ENCODE assay signal across 16 cellular contexts in the genomic region with DNA sequence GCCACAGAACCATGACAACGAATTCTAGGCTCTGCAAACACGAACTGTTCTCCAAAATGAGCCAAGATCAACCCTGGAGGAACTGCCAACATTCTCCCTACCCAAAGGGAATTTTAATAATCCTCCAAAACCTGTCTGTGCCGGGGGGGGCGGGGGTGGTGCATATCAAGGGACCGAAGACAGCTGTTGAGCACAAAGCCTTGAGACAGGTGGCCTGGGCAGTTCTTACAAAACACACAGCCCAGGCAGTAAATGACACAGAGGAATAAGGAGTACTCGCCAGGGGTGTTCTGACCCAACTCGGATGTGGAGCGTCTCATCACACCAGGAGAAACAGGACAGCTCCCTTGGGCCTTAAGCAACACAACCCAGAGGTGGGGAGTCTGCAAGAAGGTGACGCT. TPM values are rescaled to one million over a fixed set of nuclear protein-coding genes. Genes with fewer than 3 reads are reported as not detected.
DNase-seq lines count a peak whose midpoint lies in the region; ATAC-seq and TF ChIP-seq lines count a peak whose summit lies in the region.
"Had no signal": no experiment of that assay in that cellular context is flagged by ENCODE, and none has a peak within 500 bp of the region (broad histone marks: within the 10 kb centered on the region; RNA-seq: fewer than 3 reads in every experiment).

No MANE protein-coding gene starts in this region.

- H4K91ac ChIP-seq in IMR-90 (ENCODE audit: insufficient read depth, low read depth, low read length): no peak overlapping the region

- CTCF ChIA-PET in IMR-90 (lab: Yijun Ruan, JAX): interaction anchor here (0.8 to 0.9 kb wide), 2 partner anchors 14 to 19 kb away, joined by 3 to 4 read pairs; no protein-coding TSS in a partner anchor

- no TSS peak for BruUV-seq in IMR-90 (replicated peaks; lab: Mats Ljungman, UMichigan)

- peaks cover 47% of the 10 kb centered on the region for H3K9me1 ChIP-seq in IMR-90 (ENCODE audit: insufficient read depth, low read length)

- no peak overlapping the region for H2BK120ac ChIP-seq in IMR-90 (ENCODE audit: low read depth, low read length)

- no peak for TF ChIP-seq POLR2A in IMR-90 (IDR thresholded peaks at IDR 0.05; ENCODE audit: low read depth, low read length)

- dilution Hi-C loops in IMR-90 (cut with HindIII; ENCODE audit: low sequenced_read_pairs, unreplicated experiment): no loop called here

- H3K14ac ChIP-seq in IMR-90 (replicated peaks; ENCODE audit: low read depth, low read length): no peak overlapping the region

- no peak overlapping the region for H2BK20ac ChIP-seq in IMR-90 (ENCODE audit: low read depth, low read length)

- H3K9ac ChIP-seq in IMR-90 (ENCODE audit: low read depth, low read length) (no peak overlapping the region), skeletal muscle tissue (ENCODE audit: low read depth in 1 of 3, low read length in 3 of 3) (no peak overlapping the region)

- no peak overlapping the region for H3K56ac ChIP-seq in IMR-90 (ENCODE audit: extremely low read depth, insufficient read depth, low read length)

- DNase-seq in IMR-90 (no peak), ascending aorta (ENCODE audit: low spot score in 2 of 2) (no peak), left ventricle myocardium inferior (no peak)
- DNase-seq: central memory CD4-positive, alpha-beta T cell; DMS79 treated with DMSO at 0.1 percent for 48 hours; NCI-H1930; stimulated activated CD4-positive, alpha-beta T cell treated with anti-CD3 and anti-CD28 coated beads, Interleukin-1b, Interleukin-23, amount 100 ng/mL, for 48 hours had no signal

- H3K4me1 ChIP-seq in IMR-90 (ENCODE audit: control insufficient read depth, insufficient read depth, low read length): peaks cover 32% of the 10 kb centered on the region
- peaks cover 31 to 59% of the 10 kb centered on the region in 2 donors for H3K4me1 ChIP-seq in ascending aorta
- H3K4me1 ChIP-seq in left ventricle myocardium inferior: peaks cover 100% of the 10 kb centered on the region
- peaks cover 73 to 79% (median 77%) of the 10 kb centered on the region in 3 donors for H3K4me1 ChIP-seq in skeletal muscle tissue (ENCODE audit: control insufficient read depth in 3 of 3, insufficient read depth in 3 of 3, low read length in 3 of 3)

- H3K9me3 ChIP-seq in IMR-90 (ENCODE audit: control insufficient read depth, insufficient read depth, low read length) (no peaks in the 10 kb centered on the region), ascending aorta (no peaks in the 10 kb centered on the region), left ventricle myocardium inferior (replicated peaks) (no peaks in the 10 kb centered on the region), skeletal muscle tissue (ENCODE audit: control insufficient read depth in 3 of 3, low read length in 3 of 3) (no peaks in the 10 kb centered on the region)

- no peak overlapping the region for H3K18ac ChIP-seq in IMR-90 (ENCODE audit: low read depth, low read length)

- WGBS in IMR-90 (ENCODE audit: extremely low coverage in 2 of 2, insufficient read length in 1 of 2), 2 experiments: 100% methylated on average over 1 of the region's 9 CpGs; no CpG with 5 or more reads in 1 of the 2 experiments

- H3K27me3 ChIP-seq in IMR-90 (ENCODE audit: control insufficient read depth, insufficient read depth, low read length) (no peaks in the 10 kb centered on the region), ascending aorta (no peaks in the 10 kb centered on the region), left ventricle myocardium inferior (ENCODE audit: low read depth) (no peaks in the 10 kb centered on the region), skeletal muscle tissue (ENCODE audit: control insufficient read depth in 3 of 3, insufficient read depth in 3 of 3, low read length in 3 of 3) (no peaks in the 10 kb centered on the region)

- in situ Hi-C loops in IMR-90 (cut with MboI; ENCODE audit: low sequenced_read_pairs): loop anchor here (25.0 kb wide), 1 partner anchor 294 kb away; the partner anchor contains the start of gene TSPAN14

- H4K8ac ChIP-seq in IMR-90 (ENCODE audit: low read depth in 2 of 2, low read length in 2 of 2): no peak overlapping the region

- H4K20me1 ChIP-seq in IMR-90 (ENCODE audit: insufficient read depth, low read length): peaks cover 29% of the 10 kb centered on the region

- H4K5ac ChIP-seq in IMR-90 (ENCODE audit: low read depth, low read length): no peak overlapping the region

- TF ChIP-seq CTCF in IMR-90 (conservative IDR thresholded peaks at IDR 0.05; ENCODE audit: low read depth, low read length) (no peak), ascending aorta (IDR thresholded peaks at IDR 0.05) (no peak), left ventricle myocardium inferior (IDR thresholded peaks at IDR 0.05; ENCODE audit: borderline replicate concordance) (no peak)

- no peak overlapping the region for H3K4me3 ChIP-seq in IMR-90 (ENCODE audit: insufficient read depth, low read depth, low read length)
- H3K4me3 ChIP-seq in ascending aorta: peak overlapping the region in 1 of 2 donors; percentile 3
- no peak overlapping the region for H3K4me3 ChIP-seq in left ventricle myocardium inferior
- H3K4me3 ChIP-seq in skeletal muscle tissue (ENCODE audit: low read length in 3 of 3): no peak overlapping the region

- POLR2A ChIA-PET in IMR-90 (lab: Charles Lee; ENCODE audit: unreplicated experiment): no interaction called here

- H2BK15ac ChIP-seq in IMR-90 (ENCODE audit: low read depth, low read length): no peak overlapping the region

- intact Hi-C loops in IMR-90 (cut with micrococcal nuclease): no loop called here
- intact Hi-C loops in ascending aorta (cut with DNase I): loop anchor here (2.0 kb wide), 1 partner anchor 31 kb away; no protein-coding TSS in a partner anchor
- intact Hi-C loops in left ventricle myocardium inferior (cut with micrococcal nuclease): no loop called here

- H3K79me1 ChIP-seq in IMR-90 (ENCODE audit: low read depth in 1 of 2, low read length in 2 of 2): peaks cover 18 to 98% of the 10 kb centered on the region in 2 experiments

- peak overlapping the region; percentile 20 for H2AK9ac ChIP-seq in IMR-90 (replicated peaks; ENCODE audit: low read depth, low read length, poor library complexity)

- H2BK5ac ChIP-seq in IMR-90 (ENCODE audit: low read depth, low read length, poor library complexity, severe bottlenecking): no peak overlapping the region

- H2AFZ ChIP-seq in IMR-90 (replicated peaks; ENCODE audit: low read length, poor library complexity): no peak overlapping the region

- H3K36me3 ChIP-seq in IMR-90 (ENCODE audit: control insufficient read depth, insufficient read depth, low read length) (peaks cover 56% of the 10 kb centered on the region), ascending aorta (peaks cover 25 to 27% of the 10 kb centered on the region in 2 donors), left ventricle myocardium inferior (peaks cover 82% of the 10 kb centered on the region), skeletal muscle tissue (ENCODE audit: control insufficient read depth in 3 of 3, insufficient read depth in 3 of 3, low read length in 3 of 3) (peaks cover 63 to 75% (median 64%) of the 10 kb centered on the region in 3 donors)

- H3K27ac ChIP-seq in IMR-90 (ENCODE audit: insufficient read depth, low read length) (no peak overlapping the region), ascending aorta (peak overlapping the region; percentile 84 to 86), left ventricle myocardium inferior (replicated peaks) (peak overlapping the region; percentile 85), skeletal muscle tissue (ENCODE audit: low read depth, low read length) (peak overlapping the region; percentile 74)

- H3K4me2 ChIP-seq in IMR-90 (ENCODE audit: low read depth, low read length): no peak overlapping the region

- H3K4ac ChIP-seq in IMR-90 (ENCODE audit: low read depth, low read length): no peak overlapping the region

- no peak overlapping the region for H3K23ac ChIP-seq in IMR-90 (ENCODE audit: low read depth, low read length)

- ATAC-seq in IMR-90 (ENCODE audit: low read depth): no peak
- ATAC-seq in HG03159 (IDR thresholded peaks at IDR 0.05; ENCODE audit: unreplicated experiment): no peak
- ATAC-seq in activated CD4-positive, CD25-positive, alpha-beta regulatory T cell treated with anti-CD3 and anti-CD28 coated beads, Interleukin-2, amount 50 U/mL, for 24 hours: no peak
- no peak for ATAC-seq in GM21447 (IDR thresholded peaks at IDR 0.05; ENCODE audit: unreplicated experiment)

- no peak overlapping the region for H2AK5ac ChIP-seq in IMR-90 (ENCODE audit: low read depth, low read length)

- no peak for TF ChIP-seq RAD21 in IMR-90 (IDR thresholded peaks at IDR 0.05; ENCODE audit: low read length)

TF ChIP-seq in IMR-90, 13 proteins besides CTCF, POLR2A, EP300 and RAD21:
- TF ChIP-seq CHD1 (IDR thresholded peaks at IDR 0.05; ENCODE audit: low read depth, low read length): no peak
- TF ChIP-seq FOS (IDR thresholded peaks at IDR 0.05; ENCODE audit: low read depth, low read length): no peak
- no peak for TF ChIP-seq MXI1 (IDR thresholded peaks at IDR 0.05; ENCODE audit: borderline replicate concordance, low read depth, low read length)

RNA-seq across cellular contexts. Expression of gene PLAC9, which starts 35.6 kb away (rescaled TPM):
- total RNA-seq in IMR-90 (2012; rRNA removed) (1.6 and 1.9 TPM in 2 replicates), ascending aorta (221 TPM), left ventricle myocardium inferior (34.3 TPM), skeletal muscle tissue (36.5 TPM)
- polyA plus RNA-seq in IMR-90 (2012; rRNA removed): 12.2 and 15.6 TPM in 2 replicates
- polyA plus RNA-seq in IMR-90 (2012; cell fraction: cytosol; rRNA removed): 8.4 and 13.4 TPM in 2 replicates
- polyA plus RNA-seq in IMR-90 (2012; cell fraction: nucleus; rRNA removed; ENCODE audit: low replicate concordance): 2.1 and 3.1 TPM in 2 replicates
- total RNA-seq: activated naive CD4-positive, alpha-beta T cell treated with anti-CD3 and anti-CD28 coated beads, Interleukin-2, amount 50 U/mL, for 72 hours; NCI-H460; renal cortical epithelial cell; SK-MEL-5 had no signal
- polyA plus RNA-seq: neural cell had no signal

RNA-seq across cellular contexts. Expression of gene ANXA11, which starts 37.2 kb away (rescaled TPM):
- total RNA-seq in IMR-90 (2012; rRNA removed) (39.4 and 40.8 TPM in 2 replicates), ascending aorta (237 TPM), left ventricle myocardium inferior (390 TPM), skeletal muscle tissue (29.7 TPM)
- 109 and 114 TPM in 2 replicates for polyA plus RNA-seq in IMR-90 (2012; rRNA removed)
- polyA plus RNA-seq in IMR-90 (2012; cell fraction: cytosol; rRNA removed): 104 and 105 TPM in 2 replicates
- polyA plus RNA-seq in IMR-90 (2012; cell fraction: nucleus; rRNA removed; ENCODE audit: low replicate concordance): 86.2 and 114 TPM in 2 replicates
- polyA plus RNA-seq: neural cell had no signal

Comparison
In these comparisons a context has a peak if more than half of its experiments do, and no peak if none do; other contexts are left out.
1. RNA of gene PLAC9, which starts 35.6 kb away (total RNA-seq): 221 TPM in ascending aorta (single experiment), 36.5 TPM in skeletal muscle tissue (single experiment) and 34.3 TPM in left ventricle myocardium inferior (single experiment); 1.6 to 1.9 TPM in IMR-90; every median in the first group is over 10 times any median in the second.